In the genomic region with DNA sequence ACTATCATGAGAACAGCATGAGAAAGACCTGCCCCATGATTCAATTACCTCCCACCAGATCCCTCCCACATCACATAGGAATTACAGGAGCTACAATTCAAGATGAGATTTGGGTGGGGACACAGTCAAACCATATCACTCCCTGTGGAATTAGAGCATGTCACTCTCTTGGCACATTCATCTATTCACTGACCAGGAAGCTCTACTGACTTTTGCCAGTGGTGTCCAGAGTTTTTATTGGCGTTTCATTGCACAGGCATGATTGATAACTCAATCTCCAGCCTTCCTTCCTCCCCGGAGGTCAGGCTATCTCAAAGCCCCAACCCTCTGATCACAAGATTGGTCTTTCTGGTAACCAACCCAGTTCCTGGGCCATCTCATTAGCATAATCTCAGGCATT, we compare ENCODE assay signal across 38 cellular contexts.
"Had no signal": no experiment of that assay in that cellular context is flagged by ENCODE, and none has a peak within 500 bp of the region (broad histone marks: within the 10 kb centered on the region; RNA-seq: fewer than 3 reads in every experiment).

No MANE protein-coding gene starts in this region.

- H3K9me3 Mint-ChIP-seq: activated naive CD4-positive, alpha-beta T cell treated with anti-CD3 and anti-CD28 coated beads, Interleukin-2, amount 50 U/mL, for 24 hours; activated naive CD8-positive, alpha-beta T cell treated with anti-CD3 and anti-CD28 coated beads, Interleukin-2, amount 10 ng/mL, durations not matched to agents 7 days and 5 days; activated naive CD8-positive, alpha-beta T cell treated with anti-CD3 and anti-CD28 coated beads, Interleukin-2, amount 50 U/mL, for 24 hours; activated T-cell treated with anti-CD3 and anti-CD28 coated beads, Interleukin-2, amount 50 U/mL, for 24 hours; activated T-helper 1 cell treated with anti-CD3 and anti-CD28 coated beads, Interleukin-12 subunit alpha, Interleukin-12 subunit beta, Interleukin-2, Interleukin-4 antibody, amounts not matched to agents 30 ng/mL and 10 ng/mL and 1 ng/mL, durations not matched to agents 14 hours and 24 hours and 36 hours; activated T-helper 2 cell treated with anti-CD3 and anti-CD28 coated beads, Interferon-gamma antibody, Interleukin-2, Interleukin-4, amounts not matched to agents 10 μg/mL and 5 μg/mL and 100 μg/mL, durations not matched to agents 14 hours and 24 hours and 36 hours; central memory CD8-positive, alpha-beta T cell had no signal

- DNase-seq: activated effector memory CD4-positive, alpha-beta T cell treated with anti-CD3 and anti-CD28 coated beads, Interleukin-2, amount 50 U/mL, for 16 hours; activated effector memory CD4-positive, alpha-beta T cell treated with Interleukin-2 at 50 U/mL for 16 hours; activated gamma-delta T cell; activated gamma-delta T cell treated with Interleukin-2 at 50 U/mL for 16 hours; activated naive CD4-positive, alpha-beta T cell; activated naive CD4-positive, alpha-beta T cell treated with anti-CD3 and anti-CD28 coated beads, Interleukin-2, amount 10 ng/mL, durations not matched to agents 7 days and 5 days; activated naive CD4-positive, alpha-beta T cell treated with anti-CD3 and anti-CD28 coated beads, Interleukin-2, amount 50 U/mL, for 16 hours; activated naive CD4-positive, alpha-beta T cell treated with Interleukin-2 at 50 U/mL for 16 hours; activated naive CD8-positive, alpha-beta T cell treated with anti-CD3 and anti-CD28 coated beads for 36 hours; activated naive CD8-positive, alpha-beta T cell treated with anti-CD3 and anti-CD28 coated beads, Interleukin-2, amount 10 ng/mL, durations not matched to agents 7 days and 5 days; activated naive CD8-positive, alpha-beta T cell treated with anti-CD3 and anti-CD28 coated beads, Interleukin-2, amount 50 U/mL, for 24 hours; activated T-cell treated with anti-CD3 and anti-CD28 coated beads for 4 hours; activated T-cell treated with anti-CD3 and anti-CD28 coated beads, Interleukin-2, amount 50 U/mL, for 1 hour; activated T-cell treated with anti-CD3 and anti-CD28 coated beads, Interleukin-2, amount 50 U/mL, for 24 hours; activated T-cell treated with anti-CD3 and anti-CD28 coated beads, Interleukin-2, amount 50 U/mL, for 4 hours; activated T-cell treated with anti-CD3 and anti-CD28 coated beads, Interleukin-2, amount 50 U/mL, for 48 hours; activated T-cell treated with anti-CD3 and anti-CD28 coated beads, Interleukin-2, amount 50 U/mL, for 72 hours; adrenal gland; amniotic stem cell; amygdala; anterior cingulate cortex; aorta; body of pancreas; brain microvascular endothelial cell; caudate nucleus; central memory CD4-positive, alpha-beta T cell; cerebellar nuclear complex had no signal

- H3K4me3 ChIP-seq: adrenal gland, ascending aorta, body of pancreas, breast epithelium, cardiac muscle cell had no signal

- H3K4me3 Mint-ChIP-seq: activated naive CD4-positive, alpha-beta T cell treated with anti-CD3 and anti-CD28 coated beads, Interleukin-2, amount 10 ng/mL, durations not matched to agents 7 days and 5 days; activated naive CD4-positive, alpha-beta T cell treated with anti-CD3 and anti-CD28 coated beads, Interleukin-2, amount 50 U/mL, for 24 hours; activated naive CD8-positive, alpha-beta T cell; activated naive CD8-positive, alpha-beta T cell treated with anti-CD3 and anti-CD28 coated beads for 36 hours; activated naive CD8-positive, alpha-beta T cell treated with anti-CD3 and anti-CD28 coated beads, Interleukin-2, amount 10 ng/mL, durations not matched to agents 7 days and 5 days; activated naive CD8-positive, alpha-beta T cell treated with anti-CD3 and anti-CD28 coated beads, Interleukin-2, amount 50 U/mL, for 24 hours; activated T-cell treated with anti-CD3 and anti-CD28 coated beads, Interleukin-2, amount 50 U/mL, for 24 hours; activated T-cell treated with anti-CD3 and anti-CD28 coated beads, Interleukin-2, amount 50 U/mL, for 4 hours; activated T-cell treated with anti-CD3 and anti-CD28 coated beads, Interleukin-2, amount 50 U/mL, for 72 hours; activated T-helper 1 cell treated with anti-CD3 and anti-CD28 coated beads, Interleukin-12 subunit alpha, Interleukin-12 subunit beta, Interleukin-2, Interleukin-4 antibody, amounts not matched to agents 30 ng/mL and 10 ng/mL and 1 ng/mL, durations not matched to agents 14 hours and 24 hours and 36 hours; activated T-helper 17 cell treated with anti-CD3 and anti-CD28 coated beads, Interleukin-2, amount 50 U/mL, for 72 hours; brain; central memory CD8-positive, alpha-beta T cell had no signal

- H3K27me3 ChIP-seq: adrenal gland, ascending aorta, body of pancreas, brain microvascular endothelial cell, breast epithelium, cardiac muscle cell had no signal

- H3K36me3 Mint-ChIP-seq: activated naive CD4-positive, alpha-beta T cell treated with anti-CD3 and anti-CD28 coated beads, Interleukin-2, amount 10 ng/mL, durations not matched to agents 7 days and 5 days; activated naive CD4-positive, alpha-beta T cell treated with anti-CD3 and anti-CD28 coated beads, Interleukin-2, amount 50 U/mL, for 24 hours; activated naive CD4-positive, alpha-beta T cell treated with anti-CD3 and anti-CD28 coated beads, Interleukin-2, amount 50 U/mL, for 72 hours; activated naive CD8-positive, alpha-beta T cell; activated naive CD8-positive, alpha-beta T cell treated with anti-CD3 and anti-CD28 coated beads for 36 hours; activated naive CD8-positive, alpha-beta T cell treated with anti-CD3 and anti-CD28 coated beads, Interleukin-2, amount 10 ng/mL, durations not matched to agents 7 days and 5 days; brain had no signal

- H3K27me3 Mint-ChIP-seq: activated naive CD4-positive, alpha-beta T cell treated with anti-CD3 and anti-CD28 coated beads, Interleukin-2, amount 10 ng/mL, durations not matched to agents 7 days and 5 days; activated naive CD8-positive, alpha-beta T cell; activated naive CD8-positive, alpha-beta T cell treated with anti-CD3 and anti-CD28 coated beads for 36 hours; activated naive CD8-positive, alpha-beta T cell treated with anti-CD3 and anti-CD28 coated beads, Interleukin-2, amount 10 ng/mL, durations not matched to agents 7 days and 5 days; activated naive CD8-positive, alpha-beta T cell treated with anti-CD3 and anti-CD28 coated beads, Interleukin-2, amount 50 U/mL, for 24 hours; activated T-cell treated with anti-CD3 and anti-CD28 coated beads, Interleukin-2, amount 50 U/mL, for 24 hours; activated T-helper 17 cell treated with anti-CD3 and anti-CD28 coated beads, Interleukin-2, amount 50 U/mL, for 72 hours; brain; central memory CD8-positive, alpha-beta T cell had no signal

- H3K27ac ChIP-seq: adrenal gland, ascending aorta, body of pancreas, brain microvascular endothelial cell, breast epithelium, cardiac muscle cell had no signal

- ATAC-seq: activated naive CD4-positive, alpha-beta T cell treated with anti-CD3 and anti-CD28 coated beads, Interleukin-2, amount 50 U/mL, for 72 hours; activated naive CD8-positive, alpha-beta T cell treated with anti-CD3 and anti-CD28 coated beads, Interleukin-2, amount 50 U/mL, for 24 hours; activated T-cell treated with anti-CD3 and anti-CD28 coated beads, Interleukin-2, amount 50 U/mL, for 4 hours; activated T-cell treated with anti-CD3 and anti-CD28 coated beads, Interleukin-2, amount 50 U/mL, for 72 hours; activated T-helper 17 cell treated with anti-CD3 and anti-CD28 coated beads, Interleukin-2, amount 50 U/mL, for 72 hours; body of pancreas had no signal

- H3K4me1 Mint-ChIP-seq: activated naive CD4-positive, alpha-beta T cell treated with anti-CD3 and anti-CD28 coated beads, Interleukin-2, amount 10 ng/mL, durations not matched to agents 7 days and 5 days; activated naive CD8-positive, alpha-beta T cell treated with anti-CD3 and anti-CD28 coated beads, Interleukin-2, amount 10 ng/mL, durations not matched to agents 7 days and 5 days; activated T-helper 17 cell treated with anti-CD3 and anti-CD28 coated beads, Interleukin-2, amount 50 U/mL, for 72 hours; central memory CD8-positive, alpha-beta T cell had no signal

- H3K27ac Mint-ChIP-seq: activated naive CD4-positive, alpha-beta T cell treated with anti-CD3 and anti-CD28 coated beads, Interleukin-2, amount 10 ng/mL, durations not matched to agents 7 days and 5 days; activated naive CD4-positive, alpha-beta T cell treated with anti-CD3 and anti-CD28 coated beads, Interleukin-2, amount 50 U/mL, for 24 hours; activated naive CD4-positive, alpha-beta T cell treated with anti-CD3 and anti-CD28 coated beads, Interleukin-2, amount 50 U/mL, for 72 hours; activated naive CD8-positive, alpha-beta T cell; activated naive CD8-positive, alpha-beta T cell treated with anti-CD3 and anti-CD28 coated beads for 36 hours; activated naive CD8-positive, alpha-beta T cell treated with anti-CD3 and anti-CD28 coated beads, Interleukin-2, amount 10 ng/mL, durations not matched to agents 7 days and 5 days; activated naive CD8-positive, alpha-beta T cell treated with anti-CD3 and anti-CD28 coated beads, Interleukin-2, amount 50 U/mL, for 24 hours; activated T-cell treated with anti-CD3 and anti-CD28 coated beads, Interleukin-2, amount 50 U/mL, for 24 hours; activated T-cell treated with anti-CD3 and anti-CD28 coated beads, Interleukin-2, amount 50 U/mL, for 72 hours; activated T-helper 1 cell treated with anti-CD3 and anti-CD28 coated beads, Interleukin-12 subunit alpha, Interleukin-12 subunit beta, Interleukin-2, Interleukin-4 antibody, amounts not matched to agents 30 ng/mL and 10 ng/mL and 1 ng/mL, durations not matched to agents 14 hours and 24 hours and 36 hours; activated T-helper 17 cell treated with anti-CD3 and anti-CD28 coated beads, Interleukin-2, amount 50 U/mL, for 72 hours; activated T-helper 2 cell treated with anti-CD3 and anti-CD28 coated beads, Interferon-gamma antibody, Interleukin-2, Interleukin-4, amounts not matched to agents 10 μg/mL and 5 μg/mL and 100 μg/mL, durations not matched to agents 14 hours and 24 hours and 36 hours; brain had no signal

- H3K36me3 ChIP-seq: adrenal gland, ascending aorta, brain microvascular endothelial cell, breast epithelium, cardiac muscle cell had no signal

- H3K9me3 ChIP-seq: adrenal gland, ascending aorta, body of pancreas, breast epithelium had no signal

- H3K4me1 ChIP-seq: ascending aorta, body of pancreas, breast epithelium had no signal
